ENCODE assay signal across 1 cellular context in genomic region chr6:10747251-10747972, GRCh38.
TF ChIP-seq lines count a peak whose summit lies in the region.

Gene TMEM14B (plus strand): TSS chr6:10747805. CDS start chr6:10749246, 1,441 bp downstream.

TF ChIP-seq in HepG2, 621 proteins besides CTCF, POLR2A, EP300 and RAD21 (continued from another document and continues in another):
- TF ChIP-seq KDM2A (CRISPR knock-in tag; IDR thresholded peaks at IDR 0.05; ENCODE audit: borderline replicate concordance, low read depth) = peak; percentile 100
- peak; percentile 63 for TF ChIP-seq GABPA (IDR thresholded peaks at IDR 0.05; ENCODE audit: low read depth, low read length)
- TF ChIP-seq GABPA (CRISPR knock-in tag; IDR thresholded peaks at IDR 0.05; ENCODE audit: low read depth) = peak; percentile 78
- TF ChIP-seq ZBTB7A (CRISPR knock-in tag; IDR thresholded peaks at IDR 0.05) = no peak; the same call in 1 of the 2 replicates
- TF ChIP-seq DR1 (CRISPR knock-in tag; IDR thresholded peaks at IDR 0.05) = peak; percentile 89
- no peak for TF ChIP-seq JDP2 (CRISPR knock-in tag; IDR thresholded peaks at IDR 0.05; ENCODE audit: borderline replicate concordance)
- TF ChIP-seq ZNF33A (CRISPR knock-in tag; IDR thresholded peaks at IDR 0.05; ENCODE audit: borderline replicate concordance) = no peak
- TF ChIP-seq DZIP1 (CRISPR knock-in tag; IDR thresholded peaks at IDR 0.05) = peak; percentile 77; the same call in 1 of the 2 replicates
- no peak for TF ChIP-seq RNF2 (conservative IDR thresholded peaks at IDR 0.05; ENCODE audit: low read depth)
- peak; percentile 91 for TF ChIP-seq ZSCAN9 (CRISPR knock-in tag; IDR thresholded peaks at IDR 0.05; ENCODE audit: borderline replicate concordance)
- TF ChIP-seq REPIN1 (CRISPR knock-in tag; IDR thresholded peaks at IDR 0.05; ENCODE audit: borderline replicate concordance, low read depth) = peak; percentile 82
- TF ChIP-seq ZMAT5 (CRISPR knock-in tag; IDR thresholded peaks at IDR 0.05; ENCODE audit: borderline replicate concordance, low read depth) = no peak
- peak; percentile 66 for TF ChIP-seq MIXL1 (CRISPR knock-in tag; IDR thresholded peaks at IDR 0.05)
- no peak for TF ChIP-seq ZBTB42 (CRISPR knock-in tag; IDR thresholded peaks at IDR 0.05)
- 0 out of 2 replicates have a peak, but pooled peaks have one; percentile 74 for TF ChIP-seq ZNF318 (CRISPR knock-in tag; IDR thresholded peaks at IDR 0.05)
- peak; percentile 83; the same call in 1 of the 2 replicates for TF ChIP-seq IRF2 (CRISPR knock-in tag; IDR thresholded peaks at IDR 0.05)
- 0 out of 2 replicates have a peak, but pooled peaks have one; percentile 45 for TF ChIP-seq KDM6A (CRISPR knock-in tag; IDR thresholded peaks at IDR 0.05; ENCODE audit: low read depth)
- peak; percentile 82 for TF ChIP-seq SIX4 (CRISPR knock-in tag; IDR thresholded peaks at IDR 0.05)
- TF ChIP-seq ZNF326 (CRISPR knock-in tag; IDR thresholded peaks at IDR 0.05; ENCODE audit: borderline replicate concordance) = no peak
- TF ChIP-seq TIGD3 (CRISPR knock-in tag; IDR thresholded peaks at IDR 0.05; ENCODE audit: borderline replicate concordance) = peak; percentile 87
- peak in 1 of 2 experiments; percentile 89; a peak in 2 of 4 replicates for TF ChIP-seq ATF4 (CRISPR knock-in tag; IDR thresholded peaks at IDR 0.05)
- peak; percentile 97 for TF ChIP-seq GMEB1 (CRISPR knock-in tag; IDR thresholded peaks at IDR 0.05; ENCODE audit: borderline replicate concordance)
- TF ChIP-seq RFX1 (IDR thresholded peaks at IDR 0.05) = no peak
- TF ChIP-seq SP4 (CRISPR knock-in tag; IDR thresholded peaks at IDR 0.05) = peak; percentile 84
- peak in 1 of 2 experiments; percentile 62; a peak in 1 of 4 replicates for TF ChIP-seq NR2F1 (CRISPR knock-in tag; IDR thresholded peaks at IDR 0.05)
- no peak for TF ChIP-seq MBNL3 (CRISPR knock-in tag; conservative IDR thresholded peaks at IDR 0.05)
- peak; percentile 75 for TF ChIP-seq ATF2 (CRISPR knock-in tag; IDR thresholded peaks at IDR 0.05)
- TF ChIP-seq BCL6 (CRISPR knock-in tag; IDR thresholded peaks at IDR 0.05) = peak; percentile 63
- peak; percentile 91 for TF ChIP-seq KDM3A (CRISPR knock-in tag; IDR thresholded peaks at IDR 0.05; ENCODE audit: low read depth)
- peak; percentile 91 for TF ChIP-seq ZNF20 (CRISPR knock-in tag; IDR thresholded peaks at IDR 0.05)
- peak; percentile 22; the same call in 1 of the 2 replicates for TF ChIP-seq HIC2 (CRISPR knock-in tag; IDR thresholded peaks at IDR 0.05; ENCODE audit: low read depth)
- TF ChIP-seq ZNF549 (CRISPR knock-in tag; IDR thresholded peaks at IDR 0.05) = no peak
- no peak; the same call in 1 of the 2 replicates for TF ChIP-seq SUZ12 (IDR thresholded peaks at IDR 0.05; ENCODE audit: low read depth, low read length)
- TF ChIP-seq MNT (IDR thresholded peaks at IDR 0.05) = peak; percentile 85
- no peak for TF ChIP-seq NR3C1 (CRISPR knock-in tag; IDR thresholded peaks at IDR 0.05)
- TF ChIP-seq ZSCAN22 (CRISPR knock-in tag; IDR thresholded peaks at IDR 0.05) = no peak
- TF ChIP-seq NONO (IDR thresholded peaks at IDR 0.05) = no peak
- TF ChIP-seq NONO (CRISPR knock-in tag; conservative IDR thresholded peaks at IDR 0.05) = peak; percentile 95
- TF ChIP-seq ZNF75D (CRISPR knock-in tag; IDR thresholded peaks at IDR 0.05; ENCODE audit: borderline replicate concordance) = no peak
